In the genomic region with DNA sequence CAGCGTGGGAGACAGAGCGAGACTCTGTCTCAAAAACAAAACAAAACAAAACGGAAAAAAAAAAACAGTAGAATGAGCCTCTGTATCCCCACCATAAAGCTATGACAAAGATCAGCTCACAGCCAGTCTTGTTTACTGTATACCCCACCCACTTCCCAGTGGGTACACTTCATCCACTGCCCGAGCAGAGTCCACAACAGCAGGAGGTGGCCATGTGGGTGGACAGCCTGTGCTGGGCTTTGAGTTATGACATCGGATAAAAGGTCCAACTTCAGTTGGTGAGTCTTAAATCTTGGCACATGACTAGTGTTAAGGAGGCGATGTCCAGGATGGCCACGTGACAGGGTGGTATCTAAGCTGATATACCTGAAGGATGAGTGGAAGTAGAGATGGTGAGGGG, we compare ENCODE assay signal across 3 cellular contexts.
TF ChIP-seq lines count a peak whose summit lies in the region.

No MANE protein-coding gene starts in this region.

TF ChIP-seq in HEK293, 187 proteins besides CTCF, POLR2A, EP300 and RAD21:
- TF ChIP-seq ZNF621 (tag by site-specific recombination; IDR thresholded peaks at IDR 0.05) (no peak), EGR2 (tag by site-specific recombination; IDR thresholded peaks at IDR 0.05; ENCODE audit: low read depth) (peak; percentile 84), ZFHX2 (tag by site-specific recombination; conservative IDR thresholded peaks at IDR 0.05) (peak; percentile 77)

TF ChIP-seq in K562, 482 proteins besides CTCF, POLR2A, EP300 and RAD21:
- no peak for TF ChIP-seq ZNF184 (CRISPR knock-in tag; IDR thresholded peaks at IDR 0.05)
- no peak for TF ChIP-seq NEUROD1 (IDR thresholded peaks at IDR 0.05; ENCODE audit: borderline replicate concordance, low read depth, low read length, partially characterized antibody)
- TF ChIP-seq, protein P1, sequence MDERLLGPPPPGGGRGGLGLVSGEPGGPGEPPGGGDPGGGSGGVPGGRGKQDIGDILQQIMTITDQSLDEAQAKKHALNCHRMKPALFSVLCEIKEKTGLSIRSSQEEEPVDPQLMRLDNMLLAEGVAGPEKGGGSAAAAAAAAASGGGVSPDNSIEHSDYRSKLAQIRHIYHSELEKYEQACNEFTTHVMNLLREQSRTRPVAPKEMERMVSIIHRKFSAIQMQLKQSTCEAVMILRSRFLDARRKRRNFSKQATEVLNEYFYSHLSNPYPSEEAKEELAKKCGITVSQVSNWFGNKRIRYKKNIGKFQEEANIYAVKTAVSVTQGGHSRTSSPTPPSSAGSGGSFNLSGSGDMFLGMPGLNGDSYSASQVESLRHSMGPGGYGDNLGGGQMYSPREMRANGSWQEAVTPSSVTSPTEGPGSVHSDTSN (CRISPR knock-in tag; IDR thresholded peaks at IDR 0.05; ENCODE audit: low read depth): no peak
- TF ChIP-seq, protein P1 (tag; conservative IDR thresholded peaks at IDR 0.05; ENCODE audit: low read depth): 0 out of 2 replicates have a peak, but pooled peaks have one; percentile 30
- TF ChIP-seq ELK3 (CRISPR knock-in tag; IDR thresholded peaks at IDR 0.05): no peak
- no peak for TF ChIP-seq ZNF551 (CRISPR knock-in tag; IDR thresholded peaks at IDR 0.05)
- no peak for TF ChIP-seq MECOM (CRISPR knock-in tag; IDR thresholded peaks at IDR 0.05)
- TF ChIP-seq ZNF143 (CRISPR knock-in tag; IDR thresholded peaks at IDR 0.05): no peak
- TF ChIP-seq TEAD4 (IDR thresholded peaks at IDR 0.05; ENCODE audit: low read length): no peak
- TF ChIP-seq TEAD4 (CRISPR knock-in tag; IDR thresholded peaks at IDR 0.05; ENCODE audit: borderline replicate concordance): no peak
- TF ChIP-seq ZNF282 (CRISPR knock-in tag; IDR thresholded peaks at IDR 0.05): no peak
- peak; percentile 37; the same call in 1 of the 2 replicates for TF ChIP-seq EGR1 (conservative IDR thresholded peaks at IDR 0.05)
- no peak for TF ChIP-seq PRMT5 (CRISPR knock-in tag; IDR thresholded peaks at IDR 0.05)
- TF ChIP-seq RAD51 (IDR thresholded peaks at IDR 0.05; ENCODE audit: borderline replicate concordance, low read depth): peak; percentile 28; the same call in 1 of the 2 replicates
- TF ChIP-seq NFE2L1 (tag; IDR thresholded peaks at IDR 0.05; ENCODE audit: borderline replicate concordance, low read depth): no peak
- no peak for TF ChIP-seq SIRT6 (IDR thresholded peaks at IDR 0.05; ENCODE audit: low read depth, low read length)
- TF ChIP-seq MEIS2 (IDR thresholded peaks at IDR 0.05; ENCODE audit: partially characterized antibody): peak; percentile 11
TF ChIP-seq in K562: peak in this region for 4.

TF ChIP-seq in liver, 16 proteins besides CTCF, POLR2A, EP300 and RAD21:
- TF ChIP-seq YY1 (IDR thresholded peaks at IDR 0.05) (peak; percentile 78), ZBTB33 (IDR thresholded peaks at IDR 0.05) (peak; percentile 53), SP1 (IDR thresholded peaks at IDR 0.05) (peak; percentile 46), GABPA (IDR thresholded peaks at IDR 0.05 in 1 of 2, conservative IDR thresholded peaks at IDR 0.05 in 1 of 2) (no peak), FOXA2 (IDR thresholded peaks at IDR 0.05) (peak; percentile 81), FOXA1 (IDR thresholded peaks at IDR 0.05) (peak; percentile 81), ATF3 (IDR thresholded peaks at IDR 0.05) (no peak), HNF4A (conservative IDR thresholded peaks at IDR 0.05) (peak; percentile 81 to 95), MAX (IDR thresholded peaks at IDR 0.05) (peak; percentile 72), HNF4G (IDR thresholded peaks at IDR 0.05) (peak; percentile 39), NR2F2 (IDR thresholded peaks at IDR 0.05) (no peak), TAF1 (conservative IDR thresholded peaks at IDR 0.05) (no peak), RXRA (IDR thresholded peaks at IDR 0.05) (peak; percentile 30 to 89), JUND (IDR thresholded peaks at IDR 0.05) (peak in 1 of 2 donors; percentile 81), EGR1 (IDR thresholded peaks at IDR 0.05; ENCODE audit: low read depth in 2 of 2) (peak in 1 of 2 donors; percentile 69), REST (IDR thresholded peaks at IDR 0.05) (peak; percentile 28)
TF ChIP-seq in liver: peak in this region for 12.
